Comparison of ENCODE assay signal across 17 cellular contexts in the genomic region with DNA sequence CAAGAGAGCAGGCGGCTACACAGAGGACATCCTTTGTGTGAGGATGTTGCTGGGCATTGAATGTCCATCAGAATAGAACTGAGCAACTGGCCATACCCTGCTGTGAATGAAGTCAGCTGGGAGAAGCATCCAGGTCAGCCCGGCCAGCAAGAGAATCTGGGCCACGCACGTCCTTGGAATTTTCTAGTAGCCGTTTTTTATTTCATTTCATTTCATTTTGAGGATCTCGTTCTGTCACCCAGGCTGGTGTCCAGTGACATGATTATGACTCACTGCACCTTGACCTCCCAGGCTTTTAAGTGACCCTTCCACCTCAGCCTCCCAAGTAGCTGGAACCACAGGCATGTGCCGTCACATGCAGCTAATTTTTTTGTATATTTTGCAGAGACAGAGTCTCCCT.
A peak's percentile ranks its signal among the peaks of the same experiment; 100 is the strongest.
DNase-seq lines count a peak whose midpoint lies in the region; ATAC-seq lines count a peak whose summit lies in the region.
"Had no signal": no experiment of that assay in that cellular context is flagged by ENCODE, and none has a peak within 500 bp of the region (broad histone marks: within the 10 kb centered on the region; RNA-seq: fewer than 3 reads in every experiment).

No MANE protein-coding gene starts in this region.

- H3K36me3 Mint-ChIP-seq in activated naive CD4-positive, alpha-beta T cell treated with anti-CD3 and anti-CD28 coated beads, Interleukin-2, amount 50 U/mL, for 72 hours, result peaks cover 4% of the 10 kb centered on the region in 2 donors
- H3K36me3 Mint-ChIP-seq in T-helper 17 cell (ENCODE audit: low read depth), result peaks cover 3% of the 10 kb centered on the region

- no peak for DNase-seq in activated naive CD4-positive, alpha-beta T cell treated with anti-CD3 and anti-CD28 coated beads, Interleukin-2, amount 50 U/mL, for 72 hours (ENCODE audit: low spot score in 2 of 2)
- DNase-seq in activated naive CD4-positive, alpha-beta T cell (lab: John Stamatoyannopoulos, UW), result no peak
- DNase-seq in T-helper 17 cell (no peak), hepatic stellate cell (ENCODE audit: low spot score) (peak; percentile 72)
- DNase-seq: activated naive CD4-positive, alpha-beta T cell treated with anti-CD3 and anti-CD28 coated beads, Interleukin-2, amount 50 U/mL, for 16 hours; central memory CD4-positive, alpha-beta T cell; glutamatergic neuron; KG1; NCI-H146; NCI-H446; stimulated activated CD4-positive, alpha-beta T cell treated with anti-CD3 and anti-CD28 coated beads, Interleukin-4, amount 100 ng/mL, for 1 hour had no signal

- no peak for ATAC-seq in activated naive CD4-positive, alpha-beta T cell treated with anti-CD3 and anti-CD28 coated beads, Interleukin-2, amount 50 U/mL, for 72 hours
- no peak for ATAC-seq in T-helper 17 cell
- no peak for ATAC-seq in HG02610 (IDR thresholded peaks at IDR 0.05; ENCODE audit: unreplicated experiment)
- no peak for ATAC-seq in GM18520 (IDR thresholded peaks at IDR 0.05; ENCODE audit: unreplicated experiment)
- no peak for ATAC-seq in HG03342 (IDR thresholded peaks at IDR 0.05; ENCODE audit: unreplicated experiment)
- ATAC-seq: A549 had no signal

- peak overlapping the region; percentile 95 for H3K27ac ChIP-seq in skeletal muscle tissue (ENCODE audit: low read depth, low read length)
- H3K27ac ChIP-seq: A549 had no signal

- no peaks in the 10 kb centered on the region for H3K9me3 ChIP-seq in T-helper 17 cell (ENCODE audit: control insufficient read depth, low read length, poor library complexity, severe bottlenecking)
- no peaks in the 10 kb centered on the region for H3K9me3 ChIP-seq in skeletal muscle tissue (ENCODE audit: control insufficient read depth in 3 of 3, low read length in 3 of 3)
- H3K9me3 ChIP-seq: A549, upper lobe of left lung had no signal

- H3K9ac ChIP-seq in skeletal muscle tissue (ENCODE audit: low read depth in 1 of 3, low read length in 3 of 3), result peak overlapping the region in 1 of 3 donors; percentile 55

- H3K4me3 Mint-ChIP-seq in T-helper 17 cell, result no peak overlapping the region

- H3K36me3 ChIP-seq in skeletal muscle tissue (ENCODE audit: control insufficient read depth in 3 of 3, insufficient read depth in 3 of 3, low read length in 3 of 3), result peaks cover 14 to 44% (median 17%) of the 10 kb centered on the region in 3 donors

- H3K27ac Mint-ChIP-seq in activated naive CD4-positive, alpha-beta T cell treated with anti-CD3 and anti-CD28 coated beads, Interleukin-2, amount 50 U/mL, for 72 hours, result peak overlapping the region; percentile 33 to 66
- H3K27ac Mint-ChIP-seq in T-helper 17 cell, result peak overlapping the region; percentile 9

- no peak overlapping the region for H3K4me3 ChIP-seq in skeletal muscle tissue (ENCODE audit: low read length in 3 of 3)
- H3K4me3 ChIP-seq: A549, upper lobe of left lung had no signal

- H3K4me1 ChIP-seq in skeletal muscle tissue (ENCODE audit: control insufficient read depth in 3 of 3, insufficient read depth in 3 of 3, low read length in 3 of 3), result peaks cover 67 to 77% (median 73%) of the 10 kb centered on the region in 3 donors
- H3K4me1 ChIP-seq: A549 had no signal

- peaks cover 4% of the 10 kb centered on the region for H3K4me1 Mint-ChIP-seq in T-helper 17 cell

- no peaks in the 10 kb centered on the region for H3K27me3 Mint-ChIP-seq in T-helper 17 cell

- no peaks in the 10 kb centered on the region for H3K9me3 Mint-ChIP-seq in activated naive CD4-positive, alpha-beta T cell treated with anti-CD3 and anti-CD28 coated beads, Interleukin-2, amount 50 U/mL, for 72 hours

- no peaks in the 10 kb centered on the region for H3K27me3 ChIP-seq in skeletal muscle tissue (ENCODE audit: control insufficient read depth in 3 of 3, insufficient read depth in 3 of 3, low read length in 3 of 3)
- H3K27me3 ChIP-seq: upper lobe of left lung had no signal
